8 cellular contexts compared by ENCODE assay signal in the genomic region with DNA sequence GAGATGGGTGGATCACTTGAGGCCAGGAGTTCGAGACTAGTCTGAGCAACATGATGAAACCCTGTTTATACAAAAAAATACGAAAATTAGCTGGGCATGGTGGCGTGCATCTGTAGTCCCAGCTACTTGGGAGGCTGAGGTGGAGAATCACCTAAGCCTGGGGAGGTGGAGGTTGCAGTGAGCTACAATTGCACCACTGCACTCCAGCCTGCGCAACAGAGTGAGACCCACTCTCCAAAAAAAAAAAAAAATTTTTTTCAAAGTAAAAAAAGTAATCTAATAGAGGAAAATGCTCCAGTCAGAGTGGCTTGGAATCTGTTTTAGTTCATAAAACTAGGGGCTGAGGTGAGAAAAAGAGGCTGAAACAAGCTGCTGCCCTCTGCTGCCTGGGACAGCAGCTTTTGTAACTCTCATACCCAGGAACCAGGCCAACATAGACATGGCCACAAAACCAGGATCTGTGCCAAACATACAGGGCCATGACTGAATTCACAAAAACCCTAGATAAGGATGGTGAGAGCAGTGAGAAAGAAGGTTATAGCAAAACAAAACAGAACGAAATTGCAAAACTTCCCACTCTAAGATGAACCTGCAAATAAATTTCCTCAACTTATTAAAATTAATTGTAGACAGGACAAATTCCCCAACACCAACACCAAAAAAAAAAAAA. TPM values are rescaled to one million over a fixed set of nuclear protein-coding genes. Genes with fewer than 3 reads are reported as not detected.
DNase-seq lines count a peak whose midpoint lies in the region; ATAC-seq and TF ChIP-seq lines count a peak whose summit lies in the region.

No MANE protein-coding gene starts in this region.

- no peak overlapping the region for H3K27ac ChIP-seq in Karpas-422 (ENCODE audit: low read length)

- H3K9ac ChIP-seq in Karpas-422 (ENCODE audit: low read length) = no peak overlapping the region

- TF ChIP-seq CTCF in BE2C (IDR thresholded peaks at IDR 0.05; ENCODE audit: low read depth, low read length) (peak; percentile 51), kidney epithelial cell (IDR thresholded peaks at IDR 0.05; ENCODE audit: insufficient read depth, low read length, poor library complexity, severe bottlenecking) (peak; percentile 47)

- no peaks in the 10 kb centered on the region for H3K27me3 ChIP-seq in BE2C
- H3K27me3 ChIP-seq in Karpas-422 (ENCODE audit: low read length) = no peaks in the 10 kb centered on the region
- H3K27me3 ChIP-seq in kidney epithelial cell (ENCODE audit: control insufficient read depth, insufficient read depth, low read length) = no peaks in the 10 kb centered on the region

- H3K4me1 ChIP-seq in BE2C (no peaks in the 10 kb centered on the region), Karpas-422 (ENCODE audit: low read length) (no peaks in the 10 kb centered on the region)

- H3K36me3 ChIP-seq in BE2C = no peaks in the 10 kb centered on the region
- H3K36me3 ChIP-seq in Karpas-422 (ENCODE audit: insufficient read depth, low read length) = no peaks in the 10 kb centered on the region
- H3K36me3 ChIP-seq in kidney epithelial cell (ENCODE audit: control insufficient read depth, insufficient read depth, low read length) = no peaks in the 10 kb centered on the region

- H4K20me1 ChIP-seq in Karpas-422 (ENCODE audit: insufficient read depth, low read depth, low read length) = no peaks in the 10 kb centered on the region

- no peak overlapping the region for H3K4me2 ChIP-seq in Karpas-422 (ENCODE audit: low read depth, low read length, poor library complexity, severe bottlenecking)

- H2AFZ ChIP-seq in Karpas-422 (ENCODE audit: low read length) = no peak overlapping the region

- H3K9me2 ChIP-seq in Karpas-422 (replicated peaks; ENCODE audit: insufficient read depth, low read length) = no peaks in the 10 kb centered on the region

- no peak for ATAC-seq in HG03520 (IDR thresholded peaks at IDR 0.05; ENCODE audit: unreplicated experiment)
- ATAC-seq in HG02642 (IDR thresholded peaks at IDR 0.05; ENCODE audit: poor library complexity, unreplicated experiment) = no peak

- H3K9me3 ChIP-seq in BE2C (no peaks in the 10 kb centered on the region), Karpas-422 (ENCODE audit: low read length) (no peaks in the 10 kb centered on the region)

- H3K4me3 ChIP-seq in BE2C (ENCODE audit: low read depth, low read length) (no peak overlapping the region), Karpas-422 (ENCODE audit: low read length) (no peak overlapping the region), kidney epithelial cell (ENCODE audit: low read depth, low read length) (no peak overlapping the region)

- no peaks in the 10 kb centered on the region for H3K79me2 ChIP-seq in Karpas-422 (ENCODE audit: low read length)

- DNase-seq in BE2C (peak; percentile 58), Karpas-422 (peak; percentile 62), amniotic epithelial cell (ENCODE audit: low read depth) (peak; percentile 96), kidney epithelial cell (ENCODE audit: low read depth) (peak; percentile 55), OCI-M2 (lab: John Stamatoyannopoulos, UW; ENCODE audit: unreplicated experiment) (no peak), NK-92 (lab: John Stamatoyannopoulos, UW; ENCODE audit: unreplicated experiment) (no peak)

RNA-seq across cellular contexts. Expression of a gene that starts 13.1 kb away (rescaled TPM):
- polyA plus RNA-seq in BE2C (2012; ENCODE audit: insufficient read depth, insufficient read length, low read depth) = 21.9 TPM
- total RNA-seq in Karpas-422 (2014; rRNA removed; shearing (Covaris generic); ENCODE audit: low replicate concordance) = 56.7 and 86.3 TPM in 2 replicates
- 39.9 and 46.3 TPM in 2 replicates for total RNA-seq in kidney epithelial cell

RNA-seq across cellular contexts. Expression of a gene that starts 39.2 kb away (rescaled TPM):
- polyA plus RNA-seq in BE2C (2012; ENCODE audit: insufficient read depth, insufficient read length, low read depth) = 40.0 TPM
- 18.3 and 22.6 TPM in 2 replicates for total RNA-seq in Karpas-422 (2014; rRNA removed; shearing (Covaris generic); ENCODE audit: low replicate concordance)
- total RNA-seq in kidney epithelial cell = 42.4 and 46.9 TPM in 2 replicates

Comparison
In these comparisons a context has a peak if more than half of its experiments do, and no peak if none do; other contexts are left out.
1. DNase-seq: peak in BE2C (single experiment), Karpas-422 (single experiment), amniotic epithelial cell (single experiment) and kidney epithelial cell (single experiment); none in OCI-M2 (single experiment) and NK-92 (single experiment).